8 cellular contexts compared by ENCODE assay signal in genomic region chr13:79405501-79405830, GRCh38. TPM values are rescaled to one million over a fixed set of nuclear protein-coding genes. Genes with fewer than 3 reads are reported as not detected.
A peak's percentile ranks its signal among the peaks of the same experiment; 100 is the strongest.
DNase-seq lines count a peak whose midpoint lies in the region; ATAC-seq and TF ChIP-seq lines count a peak whose summit lies in the region.

No MANE protein-coding gene starts in this region.

- H3K4me3 Mint-ChIP-seq in HFFc6 = no peak overlapping the region

- POLR2A ChIA-PET in PC-3 (lab: Charles Lee; ENCODE audit: unreplicated experiment) = interaction anchor here (0.6 kb wide), 1 partner anchor 936 kb away, joined by 4 read pairs; no protein-coding TSS in a partner anchor

- H3K79me2 ChIP-seq in PC-3 (ENCODE audit: low read length) = peaks cover 73% of the 10 kb centered on the region

- peak overlapping the region; percentile 75 for H3K27ac ChIP-seq in PC-3 (ENCODE audit: low read length)
- peak overlapping the region; percentile 93 for H3K27ac ChIP-seq in foreskin keratinocyte

- BruUV-seq in PC-3 (replicated peaks; lab: Mats Ljungman, UMichigan) = no TSS peak

- peaks cover 2% of the 10 kb centered on the region; the same call in 1 of the 2 replicates for H3K27me3 Mint-ChIP-seq in HFFc6 (ENCODE audit: insufficient read depth)

- DNase-seq in NCI-H748 (lab: John Stamatoyannopoulos, UW; ENCODE audit: unreplicated experiment) (peak; percentile 58), NCI-H748 treated with DMSO at 0.1 percent for 48 hours (lab: John Stamatoyannopoulos, UW) (no peak), PC-3 (no peak), foreskin keratinocyte (no peak), skeletal muscle cell (ENCODE audit: low read depth) (no peak), ureter (ENCODE audit: low spot score) (no peak), HFFc6 (no peak)

- H3K36me3 ChIP-seq in PC-3 (ENCODE audit: low read depth, low read length) = peaks cover 3% of the 10 kb centered on the region; the same call in 1 of the 2 replicates

- CTCF ChIA-PET in PC-3 (lab: Charles Lee) = no interaction called here

- peaks cover 28% of the 10 kb centered on the region for H3K4me1 ChIP-seq in PC-3 (ENCODE audit: insufficient read depth, low read length)
- peaks cover 24% of the 10 kb centered on the region for H3K4me1 ChIP-seq in foreskin keratinocyte

- H3K27me3 ChIP-seq in PC-3 (ENCODE audit: low read length) (no peaks in the 10 kb centered on the region), foreskin keratinocyte (no peaks in the 10 kb centered on the region)

- peaks cover 7% of the 10 kb centered on the region for H3K36me3 Mint-ChIP-seq in HFFc6 (ENCODE audit: low read depth)

- intact Hi-C loops in PC-3 (cut with micrococcal nuclease) = no loop called here

- peak overlapping the region; percentile 90 for H3K4me2 ChIP-seq in PC-3 (ENCODE audit: low read length)

- H3F3A ChIP-seq in PC-3 (ENCODE audit: low read length, unreplicated experiment) = no peaks in the 10 kb centered on the region

- H3K27ac Mint-ChIP-seq in HFFc6 = no peak overlapping the region

- peaks cover 16% of the 10 kb centered on the region for H3K4me1 Mint-ChIP-seq in HFFc6 (ENCODE audit: low read depth)

- H3K9ac ChIP-seq in PC-3 (ENCODE audit: low read length) = peak overlapping the region; percentile 97

- ATAC-seq in HG02852 (IDR thresholded peaks at IDR 0.05; ENCODE audit: unreplicated experiment) (peak; percentile 5), PC-3 (no peak; the same call in 1 of the 2 replicates), foreskin keratinocyte (peak; percentile 21)

- no peaks in the 10 kb centered on the region for H3K9me2 ChIP-seq in PC-3 (replicated peaks; ENCODE audit: low read length)

- TF ChIP-seq CTCF in PC-3 (conservative IDR thresholded peaks at IDR 0.05; ENCODE audit: low read depth, low read length) (no peak), foreskin keratinocyte (conservative IDR thresholded peaks at IDR 0.05) (no peak), HFFc6 (IDR thresholded peaks at IDR 0.05) (no peak)

- H3K9me3 Mint-ChIP-seq in HFFc6 = no peaks in the 10 kb centered on the region

- peak overlapping the region; percentile 71; the same call in 1 of the 2 replicates for H2AFZ ChIP-seq in PC-3 (ENCODE audit: low read length)

- H3K4me3 ChIP-seq in PC-3 (ENCODE audit: low read length) (peak overlapping the region; percentile 73), skeletal muscle cell (ENCODE audit: low read depth, low read length) (peak overlapping the region; percentile 96)

- H4K20me1 ChIP-seq in PC-3 (ENCODE audit: low read length) = peaks cover 36% of the 10 kb centered on the region

- no peaks in the 10 kb centered on the region for H3K9me3 ChIP-seq in PC-3 (ENCODE audit: low read length)

RNA-seq across cellular contexts. Expression of gene RBM26, which starts 0.6 kb away (rescaled TPM):
- total RNA-seq in PC-3 (2014; rRNA removed) (15.8 and 16.1 TPM in 2 replicates), foreskin keratinocyte (29.6 and 33.1 TPM in 2 replicates), ureter (69.6 TPM)
- 9.7 and 12.1 TPM in 2 replicates for polyA plus RNA-seq in foreskin keratinocyte
- total RNA-seq in HFFc6 (2021; fragmentation: NEBNext Ultra II Directional; extraction: Animal tissue kit (Norgen Biotek cat#: 25700)) = 10 to 100 TPM; 28.5 to 37.6 (median 33.3) TPM
